Comparison of ENCODE assay signal across 8 cellular contexts in genomic region chr6:104859225-104860146, GRCh38. TPM values are rescaled to one million over a fixed set of nuclear protein-coding genes. Genes with fewer than 3 reads are reported as not detected.
DNase-seq lines count a peak whose midpoint lies in the region; FAIRE-seq and TF ChIP-seq lines count a peak whose summit lies in the region.

A gene with protein sequence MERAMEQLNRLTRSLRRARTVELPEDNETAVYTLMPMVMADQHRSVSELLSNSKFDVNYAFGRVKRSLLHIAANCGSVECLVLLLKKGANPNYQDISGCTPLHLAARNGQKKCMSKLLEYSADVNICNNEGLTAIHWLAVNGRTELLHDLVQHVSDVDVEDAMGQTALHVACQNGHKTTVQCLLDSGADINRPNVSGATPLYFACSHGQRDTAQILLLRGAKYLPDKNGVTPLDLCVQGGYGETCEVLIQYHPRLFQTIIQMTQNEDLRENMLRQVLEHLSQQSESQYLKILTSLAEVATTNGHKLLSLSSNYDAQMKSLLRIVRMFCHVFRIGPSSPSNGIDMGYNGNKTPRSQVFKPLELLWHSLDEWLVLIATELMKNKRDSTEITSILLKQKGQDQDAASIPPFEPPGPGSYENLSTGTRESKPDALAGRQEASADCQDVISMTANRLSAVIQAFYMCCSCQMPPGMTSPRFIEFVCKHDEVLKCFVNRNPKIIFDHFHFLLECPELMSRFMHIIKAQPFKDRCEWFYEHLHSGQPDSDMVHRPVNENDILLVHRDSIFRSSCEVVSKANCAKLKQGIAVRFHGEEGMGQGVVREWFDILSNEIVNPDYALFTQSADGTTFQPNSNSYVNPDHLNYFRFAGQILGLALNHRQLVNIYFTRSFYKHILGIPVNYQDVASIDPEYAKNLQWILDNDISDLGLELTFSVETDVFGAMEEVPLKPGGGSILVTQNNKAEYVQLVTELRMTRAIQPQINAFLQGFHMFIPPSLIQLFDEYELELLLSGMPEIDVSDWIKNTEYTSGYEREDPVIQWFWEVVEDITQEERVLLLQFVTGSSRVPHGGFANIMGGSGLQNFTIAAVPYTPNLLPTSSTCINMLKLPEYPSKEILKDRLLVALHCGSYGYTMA (minus strand): TSS chr6:104859919. CDS start chr6:104859642, 277 bp downstream.

- WGBS in H9 (ENCODE audit: extremely low coverage, insufficient read length, low lambda C conversion rate): no CpG with 5 or more reads among the region's 89 CpGs

- H3K27me3 ChIP-seq in H9 (ENCODE audit: insufficient read depth, low read length) (no peaks in the 10 kb centered on the region), neutrophil (peaks cover 36% of the 10 kb centered on the region)

- H3K56ac ChIP-seq in H9 (ENCODE audit: insufficient read length, low read depth, low read length): no peak within 1 kb of the TSS

- no peak within 1 kb of the TSS for H2BK12ac ChIP-seq in H9 (ENCODE audit: insufficient read length, low read depth, low read length)

- no peaks in the 10 kb centered on the region for H4K20me1 ChIP-seq in H9 (ENCODE audit: control insufficient read depth, insufficient read depth, insufficient read length)

- peaks cover 6% of the 10 kb centered on the region for H3K23me2 ChIP-seq in H9 (ENCODE audit: insufficient read length, low read depth, low read length, poor library complexity, severe bottlenecking)

- H3K18ac ChIP-seq in H9 (ENCODE audit: insufficient read length, low read depth, low read length): peak within 1 kb of the TSS; percentile 60

- H3K4me1 ChIP-seq in H9 (ENCODE audit: insufficient read depth, low read length) (no peaks in the 10 kb centered on the region), neutrophil (ENCODE audit: control insufficient read depth in 1 of 2, insufficient read depth in 1 of 2, low read depth in 1 of 2, low read length in 1 of 2) (peaks cover 8 to 11% of the 10 kb centered on the region in 2 experiments)

- H3K4me2 ChIP-seq in H9 (ENCODE audit: insufficient read depth, insufficient read length, low read length): peak within 1 kb of the TSS; percentile 99

- no peak within 1 kb of the TSS for H2AFZ ChIP-seq in H9 (ENCODE audit: low read length)

- peak; percentile 54 for TF ChIP-seq CTCF in H9 (conservative IDR thresholded peaks at IDR 0.05)
- TF ChIP-seq CTCF in neutrophil (IDR thresholded peaks at IDR 0.05): no peak

- peak within 1 kb of the TSS; percentile 72 to 76 for H3K4me3 ChIP-seq in neutrophil (ENCODE audit: low read depth in 1 of 2, low read length in 1 of 2)

- no peaks in the 10 kb centered on the region for H3K36me3 Mint-ChIP-seq in H9 (ENCODE audit: insufficient read depth in 1 of 3, low read depth in 3 of 3)

- FAIRE-seq in frontal cortex (lab: Jason Lieb, UNC): no peak

- peak within 1 kb of the TSS; percentile 92 to 99 for H3K4me3 Mint-ChIP-seq in H9

- H3T11ph ChIP-seq in H9 (ENCODE audit: low read length): no peak within 1 kb of the TSS

- H3K36me3 ChIP-seq in neutrophil: no peaks in the 10 kb centered on the region

- peak within 1 kb of the TSS; percentile 69 for H3K9ac ChIP-seq in H9 (ENCODE audit: extremely low read depth, insufficient read length, low read length)

- peak within 1 kb of the TSS; percentile 81 for H3K14ac ChIP-seq in H9 (ENCODE audit: insufficient read depth, low read length)

- no peak within 1 kb of the TSS for H2BK5ac ChIP-seq in H9 (ENCODE audit: insufficient read length, low read length)

- H3K27ac Mint-ChIP-seq in H9: peak within 1 kb of the TSS; percentile 26 to 96 (median 75); a peak in 5 of 7 replicates

- H2AK5ac ChIP-seq in H9 (ENCODE audit: insufficient read length, low read length): no peak within 1 kb of the TSS

- H3K4me1 Mint-ChIP-seq in H9: peaks cover 14 to 15% of the 10 kb centered on the region in 2 experiments; a peak in 3 of 4 replicates

- H3K4ac ChIP-seq in H9 (ENCODE audit: low read depth, low read length): no peak within 1 kb of the TSS

- no peaks in the 10 kb centered on the region for H3K9me3 ChIP-seq in H9 (ENCODE audit: control insufficient read depth, low read depth, low read length)
- H3K9me3 ChIP-seq in neutrophil: no peaks in the 10 kb centered on the region

- no peak within 1 kb of the TSS for H2BK120ac ChIP-seq in H9 (ENCODE audit: low read depth, low read length, poor library complexity, severe bottlenecking)

- H3K27ac ChIP-seq in H9 (ENCODE audit: insufficient read length, low read depth, low read length): no peak within 1 kb of the TSS
- no peak within 1 kb of the TSS for H3K27ac ChIP-seq in neutrophil
- peak within 1 kb of the TSS; percentile 73 for H3K27ac ChIP-seq in substantia nigra (ENCODE audit: low read depth, low read length, poor library complexity, severe bottlenecking)

- H4K8ac ChIP-seq in H9 (replicated peaks; ENCODE audit: insufficient read length, low read depth, low read length): no peak within 1 kb of the TSS

- DNase-seq in GDM1 (lab: John Stamatoyannopoulos, UW): peak; percentile 88
- DNase-seq in H9: peak; percentile 95
- peak; percentile 89 for DNase-seq in M059J (ENCODE audit: low read depth)
- DNase-seq in SIG-M5 (lab: John Stamatoyannopoulos, UW): peak; percentile 42
- DNase-seq in activated gamma-delta T cell treated with Interleukin-2 at 50 U/mL for 16 hours: peak; percentile 83
- peak; percentile 88 to 91 for DNase-seq in frontal cortex (ENCODE audit: low spot score in 2 of 2)
- DNase-seq in substantia nigra (lab: John Stamatoyannopoulos, UW): peak; percentile 34 to 94 (median 84)

- peaks cover 1% of the 10 kb centered on the region; the same call in 1 of the 2 replicates for H3K79me2 ChIP-seq in H9 (ENCODE audit: insufficient read depth, low read length)

- H3K9me3 Mint-ChIP-seq in H9: no peaks in the 10 kb centered on the region

- no peak within 1 kb of the TSS for H3K23ac ChIP-seq in H9 (ENCODE audit: insufficient read length, low read depth, low read length)

- H3K79me1 ChIP-seq in H9 (ENCODE audit: insufficient read depth, low read depth, low read length, poor library complexity, severe bottlenecking): peaks cover 4% of the 10 kb centered on the region

- H2BK20ac ChIP-seq in H9 (ENCODE audit: low read depth, low read length, poor library complexity, severe bottlenecking): no peak within 1 kb of the TSS

- no peak within 1 kb of the TSS for H4K91ac ChIP-seq in H9 (ENCODE audit: insufficient read length, low read depth, low read length)

- H4K5ac ChIP-seq in H9 (ENCODE audit: insufficient read length, low read depth, low read length): no peak within 1 kb of the TSS

- no peak within 1 kb of the TSS for H2BK15ac ChIP-seq in H9 (ENCODE audit: low read depth, low read length)

- H3K27me3 Mint-ChIP-seq in H9 (ENCODE audit: low read depth): no peaks in the 10 kb centered on the region

RNA-seq across cellular contexts. Expression of the gene that starts here (rescaled TPM):
- total RNA-seq in H9 (2021) (17.0 and 18.0 TPM in 2 replicates), frontal cortex (48.5 TPM)
- 8.9 and 13.5 TPM in 2 replicates for total RNA-seq in M059J (2014; rRNA removed; shearing (Covaris generic))

Comparison
In these comparisons a context has a peak if more than half of its experiments do, and no peak if none do; other contexts are left out.
1. DNase-seq: peak in every context shown above with its lines; median percentile 95 in H9; 90 in frontal cortex; 89 in M059J; 88 in GDM1; 84 in substantia nigra; 83 in activated gamma-delta T cell treated with Interleukin-2 at 50 U/mL for 16 hours; 42 in SIG-M5.